Comparison of ENCODE assay signal across 8 cellular contexts in genomic region chr1:175188936-175189335, GRCh38. TPM values are rescaled to one million over a fixed set of nuclear protein-coding genes. Genes with fewer than 3 reads are reported as not detected.
DNase-seq lines count a peak whose midpoint lies in the region; ATAC-seq and TF ChIP-seq lines count a peak whose summit lies in the region.

No MANE protein-coding gene starts in this region.

- H3K9ac ChIP-seq in colonic mucosa (ENCODE audit: low read depth in 2 of 2, low read length in 2 of 2) = no peak overlapping the region

- no peak for TF ChIP-seq POLR2A in testis (IDR thresholded peaks at IDR 0.05)

- H3K27me3 ChIP-seq in colonic mucosa = no peaks in the 10 kb centered on the region
- H3K27me3 ChIP-seq in WERI-Rb-1 (ENCODE audit: insufficient read depth, low read depth, severe bottlenecking) = no peaks in the 10 kb centered on the region
- H3K27me3 ChIP-seq in testis = no peaks in the 10 kb centered on the region

- H3K36me3 ChIP-seq in colonic mucosa (no peaks in the 10 kb centered on the region), WERI-Rb-1 (no peaks in the 10 kb centered on the region), testis (ENCODE audit: low read depth, missing control alignments) (no peaks in the 10 kb centered on the region)

- intact Hi-C loops in colonic mucosa (cut with DNase I) (no loop called here), testis (cut with DNase I; ENCODE audit: low total_unique reads) (no loop called here)

- ATAC-seq in GM18907 (IDR thresholded peaks at IDR 0.05; ENCODE audit: unreplicated experiment) (peak; percentile 58), HG02973 (IDR thresholded peaks at IDR 0.05; ENCODE audit: unreplicated experiment) (peak; percentile 68)
- peak; percentile 46 for ATAC-seq in stimulated activated naive CD8-positive, alpha-beta T cell treated with anti-CD3 and anti-CD28 coated beads, Interleukin-15, Interleukin-2, amounts not matched to agents 100 U/mL and 50 U/mL, for 24 hours

- no peaks in the 10 kb centered on the region for H3K9me3 ChIP-seq in colonic mucosa
- no peaks in the 10 kb centered on the region for H3K9me3 ChIP-seq in WERI-Rb-1 (ENCODE audit: severe bottlenecking)
- no peaks in the 10 kb centered on the region for H3K9me3 ChIP-seq in testis

- 70 to 78% methylated on average over 2 of the region's 2 CpGs for WGBS in testis, 2 donors

- no peak overlapping the region for H3K4me3 ChIP-seq in colonic mucosa
- no peak overlapping the region for H3K4me3 ChIP-seq in WERI-Rb-1 (ENCODE audit: low read depth, low read length)
- no peak overlapping the region for H3K4me3 ChIP-seq in testis

- TF ChIP-seq CTCF in colonic mucosa (IDR thresholded peaks at IDR 0.05) (no peak), WERI-Rb-1 (IDR thresholded peaks at IDR 0.05; ENCODE audit: low read depth, low read length) (no peak), testis (IDR thresholded peaks at IDR 0.05) (no peak)

- H3K4me1 ChIP-seq in colonic mucosa = peaks cover 3% of the 10 kb centered on the region
- H3K4me1 ChIP-seq in testis = peaks cover 5% of the 10 kb centered on the region

- DNase-seq in T follicular helper cell (ENCODE audit: low read depth) (peak; percentile 34), colonic mucosa (peak; percentile 47), glomerular visceral epithelial cell (ENCODE audit: extremely low spot score) (no peak), WERI-Rb-1 (no peak), testis (no peak)
- peak; percentile 58 for DNase-seq in stimulated activated naive CD8-positive, alpha-beta T cell treated with anti-CD3 and anti-CD28 coated beads, Interleukin-15, Interleukin-2, amounts not matched to agents 100 U/mL and 50 U/mL, for 24 hours

- H3K27ac ChIP-seq in colonic mucosa (peak overlapping the region; percentile 3), WERI-Rb-1 (no peak overlapping the region), testis (no peak overlapping the region)

RNA-seq across cellular contexts. Expression of gene KIAA0040, which starts 3.6 kb away (rescaled TPM):
- total RNA-seq in colonic mucosa = 10 to 100 TPM; 14.0 to 23.7 TPM
- total RNA-seq in testis = 1 to 10 TPM; 5.8 to 8.2 TPM
- 10.3 TPM for polyA plus RNA-seq in testis (ENCODE audit: insufficient read depth, low read depth, low replicate concordance)

Comparison
In these comparisons a context has a peak if more than half of its experiments do, and no peak if none do; other contexts are left out.
1. DNase-seq: peak in T follicular helper cell (single experiment), colonic mucosa (single experiment) and stimulated activated naive CD8-positive, alpha-beta T cell treated with anti-CD3 and anti-CD28 coated beads, Interleukin-15, Interleukin-2, amounts not matched to agents 100 U/mL and 50 U/mL, for 24 hours (single experiment); none in glomerular visceral epithelial cell (single experiment), WERI-Rb-1 (single experiment) and testis (single experiment).
2. Peak in every context shown above with its lines, with median percentiles within 50 percentile points of each other: ATAC-seq.